19 cellular contexts compared by ENCODE assay signal in genomic region chr5:154271936-154272514, GRCh38.
DNase-seq lines count a peak whose midpoint lies in the region; ATAC-seq and TF ChIP-seq lines count a peak whose summit lies in the region.
"Had no signal": no experiment of that assay in that cellular context is flagged by ENCODE, and none has a peak within 500 bp of the region (broad histone marks: within the 10 kb centered on the region; RNA-seq: fewer than 3 reads in every experiment).

No MANE protein-coding gene starts in this region.

- TF ChIP-seq CTCF in KMS-11 (conservative IDR thresholded peaks at IDR 0.05; ENCODE audit: low read depth, low read length) (no peak), parathyroid adenoma (IDR thresholded peaks at IDR 0.05) (no peak), coronary artery (IDR thresholded peaks at IDR 0.05) (no peak)

- H3K27ac ChIP-seq in KMS-11 (peak overlapping the region; percentile 84), parathyroid adenoma (no peak overlapping the region), coronary artery (peak overlapping the region in 1 of 2 donors; percentile 67)
- H3K27ac ChIP-seq: psoas muscle had no signal

- H3K79me2 ChIP-seq in KMS-11 (ENCODE audit: insufficient read depth, low read depth), result no peaks in the 10 kb centered on the region
- H3K79me2 ChIP-seq in parathyroid adenoma, result no peaks in the 10 kb centered on the region

- no peaks in the 10 kb centered on the region for H3K27me3 Mint-ChIP-seq in T-helper 1 cell treated with Interleukin-12 subunit alpha and Interleukin-12 subunit beta and Interleukin-4 antibody, amounts not matched to agents 30 μg/mL and 1 μg/mL, for 36 hours (ENCODE audit: low read depth)
- no peaks in the 10 kb centered on the region for H3K27me3 Mint-ChIP-seq in activated T-helper 17 cell treated with anti-CD3 and anti-CD28 coated beads, Interleukin-2, amount 50 U/mL, for 72 hours
- H3K27me3 Mint-ChIP-seq: activated T-cell treated with anti-CD3 and anti-CD28 coated beads, Interleukin-2, amount 50 U/mL, for 24 hours had no signal

- H3K4me3 Mint-ChIP-seq in T-helper 1 cell treated with Interleukin-12 subunit alpha and Interleukin-12 subunit beta and Interleukin-4 antibody, amounts not matched to agents 30 μg/mL and 1 μg/mL, for 36 hours, result no peak overlapping the region
- peak overlapping the region; percentile 36 for H3K4me3 Mint-ChIP-seq in activated T-helper 17 cell treated with anti-CD3 and anti-CD28 coated beads, Interleukin-2, amount 50 U/mL, for 72 hours
- H3K4me3 Mint-ChIP-seq: activated T-cell treated with anti-CD3 and anti-CD28 coated beads, Interleukin-2, amount 50 U/mL, for 24 hours had no signal

- H3K4me1 ChIP-seq in KMS-11 (ENCODE audit: low read depth, poor library complexity, severe bottlenecking) (peaks cover 69% of the 10 kb centered on the region), parathyroid adenoma (peaks cover 21% of the 10 kb centered on the region)
- H3K4me1 ChIP-seq: Caco-2 had no signal

- H2AFZ ChIP-seq in KMS-11 (ENCODE audit: low read depth) (no peak overlapping the region), parathyroid adenoma (peak overlapping the region; percentile 24)

- H3K4me1 Mint-ChIP-seq in T-helper 1 cell treated with Interleukin-12 subunit alpha and Interleukin-12 subunit beta and Interleukin-4 antibody, amounts not matched to agents 30 μg/mL and 1 μg/mL, for 36 hours (ENCODE audit: low read depth), result peaks cover 53% of the 10 kb centered on the region
- H3K4me1 Mint-ChIP-seq in activated T-helper 17 cell treated with anti-CD3 and anti-CD28 coated beads, Interleukin-2, amount 50 U/mL, for 72 hours, result peaks cover 35% of the 10 kb centered on the region

- H4K20me1 ChIP-seq in KMS-11 (ENCODE audit: insufficient read depth), result no peaks in the 10 kb centered on the region

- H3K4me2 ChIP-seq in KMS-11 (no peak overlapping the region), parathyroid adenoma (ENCODE audit: low read length) (no peak overlapping the region)

- ATAC-seq in activated T-helper 17 cell treated with anti-CD3 and anti-CD28 coated beads, Interleukin-2, amount 50 U/mL, for 72 hours (replicated peaks), result no peak
- ATAC-seq in HG03045 (IDR thresholded peaks at IDR 0.05; ENCODE audit: unreplicated experiment), result no peak
- ATAC-seq: activated CD4-positive, CD25-positive, alpha-beta regulatory T cell treated with anti-CD3 and anti-CD28 coated beads, Interleukin-2, amount 50 U/mL, for 24 hours; psoas muscle had no signal

- H3K36me3 ChIP-seq in KMS-11 (ENCODE audit: insufficient read depth) (no peaks in the 10 kb centered on the region), parathyroid adenoma (ENCODE audit: control insufficient read depth, insufficient read depth, low read length) (no peaks in the 10 kb centered on the region)

- H3K9me3 ChIP-seq in parathyroid adenoma (ENCODE audit: control insufficient read depth, low read length), result no peaks in the 10 kb centered on the region
- H3K9me3 ChIP-seq: Caco-2, psoas muscle had no signal

- no peak overlapping the region for H3K9ac ChIP-seq in KMS-11
- no peak overlapping the region for H3K9ac ChIP-seq in parathyroid adenoma

- no peaks in the 10 kb centered on the region for H3K9me3 Mint-ChIP-seq in T-helper 1 cell treated with Interleukin-12 subunit alpha and Interleukin-12 subunit beta and Interleukin-4 antibody, amounts not matched to agents 30 μg/mL and 1 μg/mL, for 36 hours
- no peaks in the 10 kb centered on the region for H3K9me3 Mint-ChIP-seq in activated T-helper 17 cell treated with anti-CD3 and anti-CD28 coated beads, Interleukin-2, amount 50 U/mL, for 72 hours
- H3K9me3 Mint-ChIP-seq: activated T-cell treated with anti-CD3 and anti-CD28 coated beads, Interleukin-2, amount 50 U/mL, for 24 hours had no signal

- peaks cover 18% of the 10 kb centered on the region for H3K36me3 Mint-ChIP-seq in T-helper 1 cell treated with Interleukin-12 subunit alpha and Interleukin-12 subunit beta and Interleukin-4 antibody, amounts not matched to agents 30 μg/mL and 1 μg/mL, for 36 hours (ENCODE audit: low read depth)
- H3K36me3 Mint-ChIP-seq in activated T-helper 17 cell treated with anti-CD3 and anti-CD28 coated beads, Interleukin-2, amount 50 U/mL, for 72 hours (ENCODE audit: low read depth), result no peaks in the 10 kb centered on the region

- H3K27ac Mint-ChIP-seq in T-helper 1 cell treated with Interleukin-12 subunit alpha and Interleukin-12 subunit beta and Interleukin-4 antibody, amounts not matched to agents 30 μg/mL and 1 μg/mL, for 36 hours, result peak overlapping the region; percentile 42
- peak overlapping the region; percentile 67 for H3K27ac Mint-ChIP-seq in activated T-helper 17 cell treated with anti-CD3 and anti-CD28 coated beads, Interleukin-2, amount 50 U/mL, for 72 hours

- H3K4me3 ChIP-seq in KMS-11 (IDR thresholded peaks at IDR 0.05; ENCODE audit: insufficient read depth, low read depth, low read length) (no peak overlapping the region), parathyroid adenoma (ENCODE audit: low read depth, low read length) (no peak overlapping the region), coronary artery (no peak overlapping the region)
- H3K4me3 ChIP-seq: psoas muscle had no signal

- no peaks in the 10 kb centered on the region for H3K27me3 ChIP-seq in KMS-11 (ENCODE audit: insufficient read depth, low read depth)
- H3K27me3 ChIP-seq in parathyroid adenoma (ENCODE audit: control insufficient read depth, insufficient read depth, low read length), result no peaks in the 10 kb centered on the region

- DNase-seq in T-helper 1 cell (no peak), HUDEP-2 (lab: John Stamatoyannopoulos, UW; ENCODE audit: unreplicated experiment in 76 of 76) (no peak), coronary artery (ENCODE audit: low spot score) (no peak)
- DNase-seq: activated T-cell treated with anti-CD3 and anti-CD28 coated beads, Interleukin-2, amount 50 U/mL, for 24 hours; Caco-2; cortex of kidney; glutamatergic neuron; KG1; kidney; NCI-H1694; psoas muscle; stimulated activated CD4-positive, alpha-beta T cell treated with anti-CD3 and anti-CD28 coated beads, Interleukin-15, amount 100 ng/mL, for 24 hours; SW 1271 had no signal
